15 cellular contexts compared by ENCODE assay signal in the genomic region with DNA sequence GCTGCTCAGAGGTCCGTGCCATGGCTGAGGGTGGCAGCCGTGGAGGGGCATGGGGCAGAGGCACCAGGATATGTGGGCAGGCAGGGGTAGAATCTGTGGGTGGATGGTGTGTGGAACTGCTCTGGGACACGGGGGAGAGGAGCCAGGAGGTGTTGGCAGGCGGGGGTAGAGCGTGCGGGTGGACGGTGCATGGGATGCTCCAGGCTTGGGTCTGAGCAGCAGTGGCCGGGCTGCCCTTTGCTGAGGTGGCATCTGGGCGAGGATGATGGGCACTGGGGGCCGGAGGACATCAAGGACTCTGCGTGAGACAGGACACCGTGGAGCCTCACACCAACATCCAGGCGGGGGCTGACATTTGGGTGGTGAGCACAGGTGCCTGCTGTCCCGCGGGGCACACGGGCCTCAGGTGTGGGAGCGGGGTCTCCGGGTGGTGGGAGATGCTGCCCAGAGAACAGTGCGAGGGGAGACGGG. TPM values are rescaled to one million over a fixed set of nuclear protein-coding genes. Genes with fewer than 3 reads are reported as not detected.
DNase-seq lines count a peak whose midpoint lies in the region; ATAC-seq and TF ChIP-seq lines count a peak whose summit lies in the region.
"Had no signal": no experiment of that assay in that cellular context is flagged by ENCODE, and none has a peak within 500 bp of the region (broad histone marks: within the 10 kb centered on the region; RNA-seq: fewer than 3 reads in every experiment).

No MANE protein-coding gene starts in this region.

- H3K4me3 Mint-ChIP-seq in activated CD8-positive, alpha-beta memory T cell treated with anti-CD3 and anti-CD28 coated beads, Interleukin-2, amount 10 ng/mL, durations not matched to agents 7 days and 5 days = no peak overlapping the region
- H3K4me3 Mint-ChIP-seq: stimulated activated naive CD8-positive, alpha-beta T cell treated with anti-CD3 and anti-CD28 coated beads, Interleukin-15, Interleukin-2, amounts not matched to agents 100 ng/mL and 50 ng/mL, for 24 hours had no signal

- H3K27ac ChIP-seq in left lung (no peak overlapping the region), spleen (no peak overlapping the region)
- H3K27ac ChIP-seq: gastroesophageal sphincter had no signal

- WGBS in spleen, 5 donors = 84 to 93% (median 88%) methylated on average over 17 to 20 of the region's 20 CpGs

- ATAC-seq in activated CD8-positive, alpha-beta memory T cell treated with anti-CD3 and anti-CD28 coated beads, Interleukin-2, amount 10 ng/mL, durations not matched to agents 7 days and 5 days = no peak
- ATAC-seq in left lung (no peak), HG03469 (IDR thresholded peaks at IDR 0.05; ENCODE audit: unreplicated experiment) (no peak)
- ATAC-seq: gastroesophageal sphincter had no signal

- TF ChIP-seq POLR2A in spleen (IDR thresholded peaks at IDR 0.05) = no peak

- intact Hi-C loops in left lung (cut with DNase I) (no loop called here), spleen (cut with DNase I; ENCODE audit: low total_unique reads) (no loop called here)

- CTCF ChIA-PET in activated CD8-positive, alpha-beta memory T cell treated with anti-CD3 and anti-CD28 coated beads, Interleukin-2, amount 10 ng/mL, durations not matched to agents 7 days and 5 days (lab: Charles Lee) = no interaction called here

- no peak overlapping the region for H3K4me3 ChIP-seq in left lung
- H3K4me3 ChIP-seq in spleen = no peak overlapping the region
- H3K4me3 ChIP-seq: gastroesophageal sphincter had no signal

- no peaks in the 10 kb centered on the region for H3K9me3 Mint-ChIP-seq in activated CD8-positive, alpha-beta memory T cell treated with anti-CD3 and anti-CD28 coated beads, Interleukin-2, amount 10 ng/mL, durations not matched to agents 7 days and 5 days (ENCODE audit: low read depth)
- H3K9me3 Mint-ChIP-seq: stimulated activated naive CD8-positive, alpha-beta T cell treated with anti-CD3 and anti-CD28 coated beads, Interleukin-15, Interleukin-2, amounts not matched to agents 100 ng/mL and 50 ng/mL, for 24 hours had no signal

- H3K27me3 Mint-ChIP-seq in activated CD8-positive, alpha-beta memory T cell treated with anti-CD3 and anti-CD28 coated beads, Interleukin-2, amount 10 ng/mL, durations not matched to agents 7 days and 5 days = no peaks in the 10 kb centered on the region
- H3K27me3 Mint-ChIP-seq: stimulated activated naive CD8-positive, alpha-beta T cell treated with anti-CD3 and anti-CD28 coated beads, Interleukin-15, Interleukin-2, amounts not matched to agents 100 ng/mL and 50 ng/mL, for 24 hours had no signal

- H3K4me1 ChIP-seq in left lung (no peaks in the 10 kb centered on the region), spleen (no peaks in the 10 kb centered on the region)
- H3K4me1 ChIP-seq: BE2C had no signal

- H3K27me3 ChIP-seq in left lung (peaks cover 0 to 11% of the 10 kb centered on the region in 2 donors), spleen (replicated peaks in 1 of 7) (no peaks in the 10 kb centered on the region)
- H3K27me3 ChIP-seq: BE2C, gastroesophageal sphincter had no signal

- no peak overlapping the region for H3K27ac Mint-ChIP-seq in activated CD8-positive, alpha-beta memory T cell treated with anti-CD3 and anti-CD28 coated beads, Interleukin-2, amount 10 ng/mL, durations not matched to agents 7 days and 5 days
- H3K27ac Mint-ChIP-seq: stimulated activated naive CD8-positive, alpha-beta T cell treated with anti-CD3 and anti-CD28 coated beads, Interleukin-15, Interleukin-2, amounts not matched to agents 100 ng/mL and 50 ng/mL, for 24 hours had no signal

- H3K36me3 ChIP-seq in left lung = no peaks in the 10 kb centered on the region
- no peaks in the 10 kb centered on the region for H3K36me3 ChIP-seq in spleen
- H3K36me3 ChIP-seq: BE2C had no signal

- peak; percentile 38 for DNase-seq in activated CD8-positive, alpha-beta memory T cell treated with anti-CD3 and anti-CD28 coated beads for 24 hours
- no peak for DNase-seq in activated CD8-positive, alpha-beta memory T cell treated with anti-CD3 and anti-CD28 coated beads, Interleukin-2, amount 10 ng/mL, durations not matched to agents 7 days and 5 days
- DNase-seq in activated CD8-positive, alpha-beta memory T cell treated with anti-CD3 and anti-CD28 coated beads, Interleukin-2, amount 50 U/mL, for 4 hours = peak; percentile 10
- DNase-seq in left lung = peak; percentile 21 to 77
- peak; percentile 63 for DNase-seq in spleen
- DNase-seq in T-helper 1 cell = no peak
- no peak for DNase-seq in NCI-H446 (lab: John Stamatoyannopoulos, UW)
- DNase-seq: BE2C, caudate nucleus, NCI-H1417 treated with DMSO at 0.1 percent for 48 hours, NCI-H524 treated with DMSO at 0.1 percent for 48 hours, SW 1271 had no signal

- TF ChIP-seq CTCF in left lung (IDR thresholded peaks at IDR 0.05) (no peak), spleen (IDR thresholded peaks at IDR 0.05 in 8 of 11, conservative IDR thresholded peaks at IDR 0.05 in 3 of 11) (no peak)

- H3K4me1 Mint-ChIP-seq in activated CD8-positive, alpha-beta memory T cell treated with anti-CD3 and anti-CD28 coated beads, Interleukin-2, amount 10 ng/mL, durations not matched to agents 7 days and 5 days = no peaks in the 10 kb centered on the region

- H3K36me3 Mint-ChIP-seq in activated CD8-positive, alpha-beta memory T cell treated with anti-CD3 and anti-CD28 coated beads, Interleukin-2, amount 10 ng/mL, durations not matched to agents 7 days and 5 days = no peaks in the 10 kb centered on the region

- H3K9me3 ChIP-seq in left lung = no peaks in the 10 kb centered on the region
- H3K9me3 ChIP-seq in spleen = no peaks in the 10 kb centered on the region
- H3K9me3 ChIP-seq: BE2C, gastroesophageal sphincter had no signal

RNA-seq across cellular contexts. Expression of gene JAKMIP3, which starts 46.2 kb away (rescaled TPM):
- total RNA-seq in activated CD8-positive, alpha-beta memory T cell treated with anti-CD3 and anti-CD28 coated beads, Interleukin-2, amount 10 ng/mL, durations not matched to agents 7 days and 5 days = under 1 TPM; 0.19 to 0.38 TPM
- total RNA-seq in left lung = under 1 TPM; 0.38 to 0.42 TPM
- under 1 TPM; 0.13 to 0.92 (median 0.44) TPM for total RNA-seq in spleen
- polyA plus RNA-seq in spleen = under 1 TPM; 0.06 to 0.13 (median 0.13) TPM

Comparison
In these comparisons a context has a peak if more than half of its experiments do, and no peak if none do; other contexts are left out.
1. DNase-seq: peak in activated CD8-positive, alpha-beta memory T cell treated with anti-CD3 and anti-CD28 coated beads for 24 hours (single experiment), activated CD8-positive, alpha-beta memory T cell treated with anti-CD3 and anti-CD28 coated beads, Interleukin-2, amount 50 U/mL, for 4 hours (single experiment), left lung (2 of 2) and spleen (single experiment); none in activated CD8-positive, alpha-beta memory T cell treated with anti-CD3 and anti-CD28 coated beads, Interleukin-2, amount 10 ng/mL, durations not matched to agents 7 days and 5 days (single experiment), T-helper 1 cell (0 of 5) and NCI-H446 (0 of 2).